Comparison of ENCODE assay signal across 16 cellular contexts in genomic region chr2:36663314-36663713, GRCh38. TPM values are rescaled to one million over a fixed set of nuclear protein-coding genes. Genes with fewer than 3 reads are reported as not detected.
A peak's percentile ranks its signal among the peaks of the same experiment; 100 is the strongest.
DNase-seq lines count a peak whose midpoint lies in the region; ATAC-seq and TF ChIP-seq lines count a peak whose summit lies in the region.
"Had no signal": no experiment of that assay in that cellular context is flagged by ENCODE, and none has a peak within 500 bp of the region (broad histone marks: within the 10 kb centered on the region; RNA-seq: fewer than 3 reads in every experiment).

No MANE protein-coding gene starts in this region.

- no peaks in the 10 kb centered on the region for H3K36me3 Mint-ChIP-seq in immature natural killer cell
- H3K36me3 Mint-ChIP-seq: CD4-positive, CD25-positive, alpha-beta regulatory T cell; CD8-positive, alpha-beta memory T cell had no signal

- TF ChIP-seq CTCF in PC-3 (conservative IDR thresholded peaks at IDR 0.05; ENCODE audit: low read depth, low read length) (no peak), WERI-Rb-1 (IDR thresholded peaks at IDR 0.05; ENCODE audit: low read depth, low read length) (no peak), gastrocnemius medialis (IDR thresholded peaks at IDR 0.05 in 4 of 5, conservative IDR thresholded peaks at IDR 0.05 in 1 of 5) (no peak), MM.1S (IDR thresholded peaks at IDR 0.05; ENCODE audit: low read length) (no peak)

- peaks cover 31% of the 10 kb centered on the region for H3K4me1 ChIP-seq in ACC112 (ENCODE audit: control insufficient read depth, insufficient read depth, low read length, unreplicated experiment)
- peaks cover 4% of the 10 kb centered on the region; the same call in 1 of the 2 replicates for H3K4me1 ChIP-seq in PC-3 (ENCODE audit: insufficient read depth, low read length)
- peaks cover 26 to 27% of the 10 kb centered on the region in 2 donors for H3K4me1 ChIP-seq in gastrocnemius medialis
- H3K4me1 ChIP-seq in MM.1S (ENCODE audit: low read length): no peaks in the 10 kb centered on the region
- H3K4me1 ChIP-seq: BE2C had no signal

- ATAC-seq in PC-3: no peak
- ATAC-seq in gastrocnemius medialis: no peak

- H3K4me3 Mint-ChIP-seq in immature natural killer cell: no peak overlapping the region
- H3K4me3 Mint-ChIP-seq: CD4-positive, CD25-positive, alpha-beta regulatory T cell; CD8-positive, alpha-beta memory T cell; GM23338; HFFc6 had no signal

- H3K36me3 ChIP-seq in ACC112 (ENCODE audit: insufficient read depth, low read length): no peaks in the 10 kb centered on the region
- no peaks in the 10 kb centered on the region for H3K36me3 ChIP-seq in PC-3 (ENCODE audit: low read depth, low read length)
- no peaks in the 10 kb centered on the region for H3K36me3 ChIP-seq in WERI-Rb-1
- H3K36me3 ChIP-seq in gastrocnemius medialis: no peaks in the 10 kb centered on the region
- H3K36me3 ChIP-seq in MM.1S (replicated peaks; ENCODE audit: insufficient read depth, low read length): no peaks in the 10 kb centered on the region
- H3K36me3 ChIP-seq: BE2C had no signal

- no peak overlapping the region for H3K27ac Mint-ChIP-seq in immature natural killer cell
- H3K27ac Mint-ChIP-seq: CD4-positive, CD25-positive, alpha-beta regulatory T cell; CD8-positive, alpha-beta memory T cell; GM23338 had no signal

- H3K9ac ChIP-seq in PC-3 (ENCODE audit: low read length): no peak overlapping the region
- no peak overlapping the region for H3K9ac ChIP-seq in MM.1S (ENCODE audit: low read length)

- DNase-seq in PC-3 (no peak), WERI-Rb-1 (no peak), gastrocnemius medialis (no peak), MM.1S (no peak), GM03348 (ENCODE audit: low spot score) (no peak), immature natural killer cell (no peak)
- DNase-seq in stimulated activated CD4-positive, alpha-beta T cell treated with anti-CD3 and anti-CD28 coated beads, Interleukin-4, amount 100 ng/mL, for 1 hour: no peak
- DNase-seq: 8988T, DMS 273 treated with DMSO at 0.1 percent for 48 hours had no signal

- no peak for TF ChIP-seq POLR2A in gastrocnemius medialis (IDR thresholded peaks at IDR 0.05)

- no peaks in the 10 kb centered on the region for H3K79me2 ChIP-seq in ACC112 (ENCODE audit: control insufficient read depth, insufficient read depth, low read length, unreplicated experiment)
- H3K79me2 ChIP-seq in PC-3 (ENCODE audit: low read length): no peaks in the 10 kb centered on the region
- H3K79me2 ChIP-seq in MM.1S (ENCODE audit: low read length): no peaks in the 10 kb centered on the region

- intact Hi-C loops in PC-3 (cut with micrococcal nuclease): loop anchor here (5.0 kb wide), 1 partner anchor 66 kb away; the partner anchor contains the start of gene FEZ2
- intact Hi-C loops in gastrocnemius medialis (cut with DNase I; ENCODE audit: low total_unique reads): no loop called here

- no peak overlapping the region for H3K4me3 ChIP-seq in ACC112 (ENCODE audit: low read depth, low read length)
- no peak overlapping the region for H3K4me3 ChIP-seq in PC-3 (ENCODE audit: low read length)
- no peak overlapping the region for H3K4me3 ChIP-seq in WERI-Rb-1 (ENCODE audit: low read depth, low read length)
- no peak overlapping the region for H3K4me3 ChIP-seq in gastrocnemius medialis
- no peak overlapping the region for H3K4me3 ChIP-seq in MM.1S (ENCODE audit: low read length)

- H3K27me3 Mint-ChIP-seq in immature natural killer cell (ENCODE audit: low read depth in 3 of 3): peaks cover 0 to 6% (median 3%) of the 10 kb centered on the region in 3 donors

- POLR2A ChIA-PET in PC-3 (lab: Charles Lee; ENCODE audit: unreplicated experiment): no interaction called here

- no peaks in the 10 kb centered on the region for H3K9me3 Mint-ChIP-seq in immature natural killer cell
- H3K9me3 Mint-ChIP-seq: CD4-positive, CD25-positive, alpha-beta regulatory T cell; CD8-positive, alpha-beta memory T cell; GM23338; HFFc6 had no signal

- BruUV-seq in PC-3 (replicated peaks; lab: Mats Ljungman, UMichigan): TSS peak; percentile 42

- H3K4me2 ChIP-seq in PC-3 (ENCODE audit: low read length) (0 out of 2 replicates have a peak overlapping the region, but pooled peaks have one; percentile 43), MM.1S (ENCODE audit: low read depth, low read length) (no peak overlapping the region)

- H3K9me2 ChIP-seq in PC-3 (replicated peaks; ENCODE audit: low read length) (no peaks in the 10 kb centered on the region), MM.1S (replicated peaks; ENCODE audit: insufficient read depth, low read length) (no peaks in the 10 kb centered on the region)

- H3K27me3 ChIP-seq in ACC112 (ENCODE audit: insufficient read depth, low read length): no peaks in the 10 kb centered on the region
- no peaks in the 10 kb centered on the region for H3K27me3 ChIP-seq in PC-3 (ENCODE audit: low read length)
- H3K27me3 ChIP-seq in WERI-Rb-1 (ENCODE audit: insufficient read depth, low read depth, severe bottlenecking): no peaks in the 10 kb centered on the region
- H3K27me3 ChIP-seq in gastrocnemius medialis: no peaks in the 10 kb centered on the region
- no peaks in the 10 kb centered on the region for H3K27me3 ChIP-seq in MM.1S (replicated peaks; ENCODE audit: insufficient read depth, low read length)

- H4K20me1 ChIP-seq in PC-3 (ENCODE audit: low read length) (no peaks in the 10 kb centered on the region), MM.1S (ENCODE audit: insufficient read depth, low read length) (no peaks in the 10 kb centered on the region)

- H3K9me3 ChIP-seq in PC-3 (ENCODE audit: low read length): no peaks in the 10 kb centered on the region
- H3K9me3 ChIP-seq in WERI-Rb-1 (ENCODE audit: severe bottlenecking): no peaks in the 10 kb centered on the region
- no peaks in the 10 kb centered on the region for H3K9me3 ChIP-seq in gastrocnemius medialis
- H3K9me3 ChIP-seq in MM.1S (replicated peaks; ENCODE audit: insufficient read depth, low read length): no peaks in the 10 kb centered on the region
- H3K9me3 ChIP-seq: BE2C had no signal

- H3K27ac ChIP-seq in ACC112 (ENCODE audit: low read depth, low read length) (peak overlapping the region; percentile 56; the same call in 1 of the 2 replicates), PC-3 (ENCODE audit: low read length) (no peak overlapping the region), WERI-Rb-1 (peak overlapping the region; percentile 75; the same call in 1 of the 2 replicates), gastrocnemius medialis (peak overlapping the region in 3 of 4 donors; percentile 11 to 65 (median 26)), MM.1S (ENCODE audit: low read length) (no peak overlapping the region)

- H2AFZ ChIP-seq in ACC112 (ENCODE audit: low read length, unreplicated experiment) (peak overlapping the region; percentile 68), PC-3 (ENCODE audit: low read length) (peak overlapping the region; percentile 62; the same call in 1 of the 2 replicates), MM.1S (ENCODE audit: low read length) (no peak overlapping the region)

- in situ Hi-C loops in gastrocnemius medialis (cut with MboI; ENCODE audit: low sequenced_read_pairs in 4 of 4): loop anchor here (5.0 to 25.0 kb wide), 6 partner anchors 126 to 689 kb away; no protein-coding TSS in a partner anchor

- no peaks in the 10 kb centered on the region for H3K4me1 Mint-ChIP-seq in immature natural killer cell
- H3K4me1 Mint-ChIP-seq: CD4-positive, CD25-positive, alpha-beta regulatory T cell; CD8-positive, alpha-beta memory T cell had no signal

- CTCF ChIA-PET in PC-3 (lab: Charles Lee): no interaction called here

- H3F3A ChIP-seq in PC-3 (ENCODE audit: low read length, unreplicated experiment): no peaks in the 10 kb centered on the region
- no peaks in the 10 kb centered on the region for H3F3A ChIP-seq in MM.1S (ENCODE audit: insufficient read depth, low read length)

RNA-seq across cellular contexts. Expression of gene VIT, which starts 33.2 kb away (rescaled TPM):
- total RNA-seq in PC-3 (2014; rRNA removed) (not detected in 2 replicates), gastrocnemius medialis (10 to 100 TPM; 14.4 to 27.3 (median 17.6) TPM)
- polyA plus RNA-seq in immature natural killer cell: 1 to 10 TPM in 2 of 3 donors, not detected in 1; 1.2 to 4.7 TPM
- total RNA-seq: CD4-positive, CD25-positive, alpha-beta regulatory T cell; CD8-positive, alpha-beta memory T cell; GM23338; HT-29 had no signal
- polyA plus RNA-seq: CD4-positive, CD25-positive, alpha-beta regulatory T cell; GM23338 had no signal

Comparison
In these comparisons a context has a peak if more than half of its experiments do, and no peak if none do; other contexts are left out.
1. H3K27ac ChIP-seq: peak in ACC112 (single experiment), WERI-Rb-1 (single experiment) and gastrocnemius medialis (3 of 4); none in PC-3 (single experiment) and MM.1S (single experiment).
2. RNA of gene VIT, which starts 33.2 kb away (total RNA-seq): 14.4 to 27.3 TPM in gastrocnemius medialis; not detected in PC-3; every median in the first group is over 10 times any median in the second.